1 cellular context compared by ENCODE assay signal in genomic region chr1:3775248-3775497, GRCh38.
TF ChIP-seq lines count a peak whose summit lies in the region.

No MANE protein-coding gene starts in this region.

TF ChIP-seq in K562, 482 proteins besides CTCF, POLR2A, EP300 and RAD21 (continued from another document):
- TF ChIP-seq TCF7 (IDR thresholded peaks at IDR 0.05; ENCODE audit: borderline replicate concordance), result no peak
- TF ChIP-seq TBL1XR1 (IDR thresholded peaks at IDR 0.05; ENCODE audit: low read length in 2 of 2), result no peak
- TF ChIP-seq ADNP (tag; IDR thresholded peaks at IDR 0.05), result no peak
